In genomic region chr11:122509899-122510298, GRCh38 we compare ENCODE assay signal across 7 cellular contexts.
"Had no signal": no experiment of that assay in that cellular context is flagged by ENCODE, and none has a peak within 500 bp of the region (broad histone marks: within the 10 kb centered on the region; RNA-seq: fewer than 3 reads in every experiment).

No MANE protein-coding gene starts in this region.

- H3K9me3 Mint-ChIP-seq: HFFc6 had no signal

- H3K27ac ChIP-seq: GM23248 had no signal

- H3K36me3 ChIP-seq: HAP-1 had no signal

- H3K4me1 ChIP-seq: HAP-1 had no signal

- H3K9ac ChIP-seq: GM23248 had no signal

- H3K27ac Mint-ChIP-seq: HFFc6 had no signal

- H3K4me3 ChIP-seq: GM23248, HAP-1, K562 had no signal

- ATAC-seq: HCT116, K562 had no signal

- H2AFZ ChIP-seq: GM23248 had no signal

- H3K9me3 ChIP-seq: HAP-1 had no signal

- H3K4me3 Mint-ChIP-seq: HFFc6 had no signal

- DNase-seq: GM23248, HFFc6, IMR-90, KG1 had no signal
